ENCODE assay signal across 8 cellular contexts in genomic region chr19:51703655-51704515, GRCh38.
DNase-seq lines count a peak whose midpoint lies in the region; ATAC-seq and TF ChIP-seq lines count a peak whose summit lies in the region.

No MANE protein-coding gene starts in this region.

- H3F3A ChIP-seq in OCI-LY1 (ENCODE audit: insufficient read depth, low read length) = no peaks in the 10 kb centered on the region

- H2AFZ ChIP-seq in OCI-LY1 (ENCODE audit: low read length) = 0 out of 2 replicates have a peak overlapping the region, but pooled peaks have one; percentile 52

- H3K27ac ChIP-seq in BLaER1 = peak overlapping the region; percentile 90
- no peak overlapping the region for H3K27ac ChIP-seq in OCI-LY1 (ENCODE audit: low read depth, low read length, poor library complexity, severe bottlenecking)
- H3K27ac ChIP-seq in epithelial cell of prostate = peak overlapping the region; percentile 71
- H3K27ac ChIP-seq in mucosa of rectum (ENCODE audit: low read depth in 2 of 2, low read length in 2 of 2) = peak overlapping the region; percentile 77 to 92

- peak; percentile 63 for TF ChIP-seq CTCF in OCI-LY1 (IDR thresholded peaks at IDR 0.05; ENCODE audit: low read length)

- H3K9ac ChIP-seq in BLaER1 (peak overlapping the region; percentile 94), OCI-LY1 (ENCODE audit: low read length) (peak overlapping the region; percentile 94), mucosa of rectum (ENCODE audit: low read depth in 1 of 2, low read length in 2 of 2) (peak overlapping the region; percentile 88 to 98)

- H3K79me2 ChIP-seq in OCI-LY1 (ENCODE audit: insufficient read depth, low read length) = no peaks in the 10 kb centered on the region

- H4K20me1 ChIP-seq in BLaER1 (peaks cover 21% of the 10 kb centered on the region), OCI-LY1 (ENCODE audit: insufficient read depth, low read length) (no peaks in the 10 kb centered on the region)

- H3K36me3 ChIP-seq in BLaER1 (peaks cover 54% of the 10 kb centered on the region), OCI-LY1 (ENCODE audit: insufficient read depth, low read length) (peaks cover 13% of the 10 kb centered on the region), mucosa of rectum (ENCODE audit: control insufficient read depth in 2 of 2, insufficient read depth in 2 of 2, low read length in 2 of 2) (peaks cover 5 to 6% of the 10 kb centered on the region in 2 donors)

- H3K9me2 ChIP-seq in OCI-LY1 (ENCODE audit: low read depth, low read length) = no peaks in the 10 kb centered on the region

- H3K9me3 ChIP-seq in BLaER1 (no peaks in the 10 kb centered on the region), OCI-LY1 (ENCODE audit: low read length) (no peaks in the 10 kb centered on the region), mucosa of rectum (ENCODE audit: control insufficient read depth in 2 of 2, low read length in 2 of 2) (no peaks in the 10 kb centered on the region)

- H3K27me3 ChIP-seq in BLaER1 (peaks cover 16% of the 10 kb centered on the region), OCI-LY1 (ENCODE audit: insufficient read depth, low read length) (no peaks in the 10 kb centered on the region), mucosa of rectum (ENCODE audit: control insufficient read depth in 2 of 2, insufficient read depth in 2 of 2, low read length in 2 of 2) (no peaks in the 10 kb centered on the region)

- H3K4me2 ChIP-seq in BLaER1 = peak overlapping the region; percentile 90
- H3K4me2 ChIP-seq in OCI-LY1 (ENCODE audit: low read length) = peak overlapping the region; percentile 71

- peak; percentile 76 for ATAC-seq in HG03460 (IDR thresholded peaks at IDR 0.05; ENCODE audit: unreplicated experiment)

- peaks cover 33% of the 10 kb centered on the region for H3K4me1 ChIP-seq in BLaER1
- H3K4me1 ChIP-seq in OCI-LY1 (ENCODE audit: insufficient read depth, low read length, severe bottlenecking) = peaks cover 9% of the 10 kb centered on the region
- H3K4me1 ChIP-seq in mucosa of rectum (ENCODE audit: control insufficient read depth in 2 of 2, insufficient read depth in 2 of 2, low read length in 2 of 2) = peaks cover 10 to 20% of the 10 kb centered on the region in 2 donors

- peak; percentile 97 for DNase-seq in GM19240 (ENCODE audit: insufficient read length, low spot score)
- peak; percentile 97 for DNase-seq in activated T-cell treated with anti-CD3 and anti-CD28 coated beads for 4 hours
- DNase-seq in epithelial cell of prostate (ENCODE audit: low read depth, low spot score) = no peak
- DNase-seq in stimulated activated CD8-positive, alpha-beta memory T cell treated with anti-CD3 and anti-CD28 coated beads, Interleukin-4, amount 100 ng/mL, for 24 hours (ENCODE audit: low read depth) = peak; percentile 97

- peak overlapping the region; percentile 78 for H3K4me3 ChIP-seq in BLaER1
- H3K4me3 ChIP-seq in OCI-LY1 (ENCODE audit: low read depth, low read length, poor library complexity, severe bottlenecking) = peak overlapping the region; percentile 86
- peak overlapping the region; percentile 70 to 91 for H3K4me3 ChIP-seq in mucosa of rectum (ENCODE audit: low read length in 2 of 2)
